19 cellular contexts compared by ENCODE assay signal in genomic region chr6:105111871-105112270, GRCh38.
"Had no signal": no experiment of that assay in that cellular context is flagged by ENCODE, and none has a peak within 500 bp of the region (broad histone marks: within the 10 kb centered on the region; RNA-seq: fewer than 3 reads in every experiment).

No MANE protein-coding gene starts in this region.

- H3K4me3 Mint-ChIP-seq: effector memory CD8-positive, alpha-beta T cell; memory B cell; mesothelial cell of epicardium; naive B cell had no signal

- H3K36me3 ChIP-seq: left lung, lower lobe of right lung had no signal

- H3K9me3 ChIP-seq: esophagus muscularis mucosa, heart right ventricle, left lung, lower lobe of right lung, mucosa of descending colon had no signal

- H3K9me3 Mint-ChIP-seq: effector memory CD8-positive, alpha-beta T cell; memory B cell; mesothelial cell of epicardium; naive B cell had no signal

- DNase-seq: dermis blood vessel endothelial cell; dorsolateral prefrontal cortex; effector CD4-positive, alpha-beta T cell; effector memory CD8-positive, alpha-beta T cell; foreskin keratinocyte; glutamatergic neuron; head of caudate nucleus; heart right ventricle; hippocampal formation; left cardiac atrium; left lung; left ventricle myocardium superior; lower lobe of right lung; mucosa of descending colon; naive B cell had no signal

- H3K27me3 ChIP-seq: dorsolateral prefrontal cortex, esophagus muscularis mucosa, heart right ventricle, left lung had no signal

- ATAC-seq: effector memory CD8-positive, alpha-beta T cell; foreskin keratinocyte; left cardiac atrium; left lung; lower lobe of right lung; mucosa of descending colon had no signal

- H3K4me1 Mint-ChIP-seq: memory B cell, naive B cell had no signal

- H3K4me3 ChIP-seq: coronary artery, dorsolateral prefrontal cortex, esophagus muscularis mucosa, heart right ventricle, left lung, lower lobe of right lung, mucosa of descending colon had no signal

- H3K27ac ChIP-seq: coronary artery, dorsolateral prefrontal cortex, esophagus muscularis mucosa, foreskin keratinocyte, heart right ventricle, left lung, lower lobe of right lung had no signal

- H3K36me3 Mint-ChIP-seq: memory B cell, naive B cell had no signal

- H3K4me1 ChIP-seq: foreskin keratinocyte, left lung, lower lobe of right lung had no signal

- H3K27ac Mint-ChIP-seq: effector memory CD8-positive, alpha-beta T cell; memory B cell; mesothelial cell of epicardium; naive B cell had no signal
